ENCODE assay signal across 8 cellular contexts in the genomic region with DNA sequence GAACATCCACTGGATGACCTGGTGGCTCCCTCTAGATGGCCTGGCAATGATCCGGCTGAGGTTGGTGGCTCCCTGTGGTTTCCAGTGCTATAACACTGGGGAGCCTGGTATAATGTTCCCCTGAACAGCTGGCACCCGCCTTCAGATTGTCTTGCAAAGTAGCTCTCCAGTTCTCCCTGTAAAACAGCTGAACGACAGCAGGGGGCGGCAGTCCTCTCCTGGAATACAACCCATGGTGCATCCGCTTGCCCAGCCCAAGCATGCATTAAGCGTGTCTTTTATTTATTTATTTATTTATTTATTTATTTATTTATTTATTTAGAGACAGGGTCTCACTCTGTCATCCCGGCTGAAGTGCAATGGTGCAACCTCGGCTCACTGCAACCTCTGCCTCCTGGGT.
DNase-seq lines count a peak whose midpoint lies in the region; ATAC-seq and TF ChIP-seq lines count a peak whose summit lies in the region.

No MANE protein-coding gene starts in this region.

- POLR2A ChIA-PET in BJ (lab: Charles Lee), result no interaction called here

- in situ Hi-C loops in SK-MEL-5 (cut with HindIII; ENCODE audit: low pct_unique_long_range_greater_than_20kb, low sequenced_read_pairs), result no loop called here

- no peaks in the 10 kb centered on the region for H3K27me3 ChIP-seq in BJ (ENCODE audit: control insufficient read depth, insufficient read depth, low read length)

- DNase-seq in BJ (ENCODE audit: low read depth), result no peak
- peak; percentile 77 for DNase-seq in SK-MEL-5 (ENCODE audit: low read depth, low spot score)
- peak; percentile 78 for DNase-seq in iPS-NIHi7 (ENCODE audit: extremely low spot score)
- DNase-seq in effector CD4-positive, alpha-beta T cell, result no peak
- no peak for DNase-seq in NCI-H1436 (lab: John Stamatoyannopoulos, UW)
- DNase-seq in caudate nucleus (lab: John Stamatoyannopoulos, UW), result no peak

- no peak overlapping the region for H3K4me3 ChIP-seq in BJ (ENCODE audit: low read depth, low read length)
- no peak overlapping the region for H3K4me3 ChIP-seq in GM12875 (ENCODE audit: low read depth, low read length)

- peak; percentile 42 for TF ChIP-seq CTCF in BJ (IDR thresholded peaks at IDR 0.05; ENCODE audit: insufficient read depth, low read depth, low read length)
- peak; percentile 62; the same call in 1 of the 2 replicates for TF ChIP-seq CTCF in GM12875 (IDR thresholded peaks at IDR 0.05; ENCODE audit: borderline replicate concordance, insufficient read depth, low read depth, low read length)

- ATAC-seq in HG03039 (IDR thresholded peaks at IDR 0.05; ENCODE audit: unreplicated experiment), result no peak

- H3K36me3 ChIP-seq in BJ (ENCODE audit: control insufficient read depth, insufficient read depth, low read length), result no peaks in the 10 kb centered on the region

- no peak overlapping the region for H3K27ac ChIP-seq in caudate nucleus (ENCODE audit: low read depth, low read length)

- CTCF ChIA-PET in BJ (lab: Yijun Ruan, JAX), result interaction anchor here (0.6 to 1.7 kb wide), 6 partner anchors 9 to 178 kb away, joined by 3 to 8 read pairs (median 4); no protein-coding TSS in a partner anchor

Comparison
In these comparisons a context has a peak if more than half of its experiments do, and no peak if none do; other contexts are left out.
1. DNase-seq: peak in SK-MEL-5 (single experiment) and iPS-NIHi7 (single experiment); none in BJ (single experiment), effector CD4-positive, alpha-beta T cell (single experiment), NCI-H1436 (single experiment) and caudate nucleus (0 of 61).